Comparison of ENCODE assay signal across 17 cellular contexts in the genomic region with DNA sequence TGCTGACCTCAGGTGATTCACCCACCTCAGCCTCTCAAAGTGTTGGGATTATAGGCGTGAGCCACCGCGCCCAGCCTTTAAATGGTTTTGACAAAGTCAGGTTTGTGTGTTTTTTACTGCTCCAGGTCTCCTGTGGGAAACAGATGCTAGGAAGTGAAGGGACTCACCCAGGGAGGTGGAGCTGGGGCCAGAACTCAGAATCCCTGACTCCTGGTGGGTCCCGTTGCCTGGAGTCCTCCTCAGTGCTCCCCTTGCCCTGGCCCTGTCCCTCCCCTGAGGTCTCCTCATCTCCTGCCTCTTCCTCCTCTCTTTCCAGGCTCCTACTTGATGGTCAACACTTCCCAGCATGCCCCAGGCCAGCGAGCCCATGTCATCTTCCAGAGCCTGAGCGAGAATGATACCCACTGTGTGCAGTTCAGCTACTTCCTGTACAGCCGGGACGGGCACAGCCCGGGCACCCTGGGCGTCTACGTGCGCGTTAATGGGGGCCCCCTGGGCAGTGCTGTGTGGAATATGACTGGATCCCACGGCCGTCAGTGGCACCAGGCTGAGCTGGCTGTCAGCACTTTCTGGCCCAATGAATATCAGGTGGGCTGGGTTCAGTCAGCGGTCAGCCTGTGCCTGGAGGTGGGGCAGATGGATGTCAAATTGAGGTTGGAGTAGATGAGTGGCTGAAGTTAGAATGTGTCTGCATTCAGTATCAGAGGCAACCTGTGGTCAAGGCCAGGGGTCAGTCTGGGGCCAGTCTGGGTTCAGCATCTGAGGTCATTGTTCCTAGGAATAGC. TPM values are rescaled to one million over a fixed set of nuclear protein-coding genes. Genes with fewer than 3 reads are reported as not detected.
DNase-seq lines count a peak whose midpoint lies in the region; TF ChIP-seq lines count a peak whose summit lies in the region.
"Had no signal": no experiment of that assay in that cellular context is flagged by ENCODE, and none has a peak within 500 bp of the region (broad histone marks: within the 10 kb centered on the region; RNA-seq: fewer than 3 reads in every experiment).

No MANE protein-coding gene starts in this region.

- no peaks in the 10 kb centered on the region for H3K9me3 ChIP-seq in CD8-positive, alpha-beta memory T cell (ENCODE audit: low read length)
- no peaks in the 10 kb centered on the region for H3K9me3 ChIP-seq in prostate gland
- H3K9me3 ChIP-seq in WERI-Rb-1 (ENCODE audit: severe bottlenecking) = no peaks in the 10 kb centered on the region
- H3K9me3 ChIP-seq: Peyer's patch, transverse colon had no signal

- TF ChIP-seq POLR2A in prostate gland (IDR thresholded peaks at IDR 0.05) = no peak

- H3K36me3 Mint-ChIP-seq in CD8-positive, alpha-beta memory T cell = no peaks in the 10 kb centered on the region
- H3K36me3 Mint-ChIP-seq in endothelial cell (ENCODE audit: low read depth, unreplicated experiment) (no peaks in the 10 kb centered on the region), neural crest cell (ENCODE audit: low read depth) (no peaks in the 10 kb centered on the region)
- H3K36me3 Mint-ChIP-seq: stimulated activated naive B cell treated with anti-CD40 and anti-IgM and Interleukin-4, amounts not matched to agents 10 μg/mL and 1 μg/mL and 100 μg/mL, for 72 hours had no signal

- peaks cover 2 to 15% (median 5%) of the 10 kb centered on the region in 3 donors for H3K4me1 Mint-ChIP-seq in CD8-positive, alpha-beta memory T cell
- H3K4me1 Mint-ChIP-seq in endothelial cell (ENCODE audit: unreplicated experiment) (no peaks in the 10 kb centered on the region), neural crest cell (peaks cover 20% of the 10 kb centered on the region)

- 86% methylated on average over 16 of the region's 16 CpGs for WGBS in prostate gland

- CTCF ChIA-PET in CD8-positive, alpha-beta memory T cell (lab: Charles Lee) = no interaction called here

- H3K4me3 ChIP-seq in CD8-positive, alpha-beta memory T cell (ENCODE audit: low read length) = no peak overlapping the region
- H3K4me3 ChIP-seq in prostate gland = no peak overlapping the region
- no peak overlapping the region for H3K4me3 ChIP-seq in WERI-Rb-1 (ENCODE audit: low read depth, low read length)

- H3K27me3 ChIP-seq in CD8-positive, alpha-beta memory T cell (ENCODE audit: insufficient read depth, low read length, poor library complexity, severe bottlenecking) = peaks cover 11% of the 10 kb centered on the region
- H3K27me3 ChIP-seq in prostate gland (replicated peaks; ENCODE audit: insufficient read depth) (no peaks in the 10 kb centered on the region), WERI-Rb-1 (ENCODE audit: insufficient read depth, low read depth, severe bottlenecking) (no peaks in the 10 kb centered on the region)
- H3K27me3 ChIP-seq: Peyer's patch had no signal

- no peaks in the 10 kb centered on the region for H3K36me3 ChIP-seq in CD8-positive, alpha-beta memory T cell (ENCODE audit: insufficient read depth, low read length)
- H3K36me3 ChIP-seq in prostate gland (no peaks in the 10 kb centered on the region), WERI-Rb-1 (peaks cover 23% of the 10 kb centered on the region)
- H3K36me3 ChIP-seq: Peyer's patch, transverse colon had no signal

- POLR2A ChIA-PET in CD8-positive, alpha-beta memory T cell (lab: Charles Lee) = no interaction called here

- no peak for DNase-seq in CD8-positive, alpha-beta memory T cell
- DNase-seq in M059J (ENCODE audit: low read depth) = peak; percentile 38
- DNase-seq in endothelial cell (ENCODE audit: low spot score) = no peak
- DNase-seq in neural crest cell (ENCODE audit: low read depth, low spot score) = no peak
- DNase-seq in prostate gland (ENCODE audit: low spot score) = no peak
- no peak for DNase-seq in NCI-H1694 (lab: John Stamatoyannopoulos, UW)
- DNase-seq in WERI-Rb-1 = no peak
- DNase-seq in NCI-H1092 (lab: John Stamatoyannopoulos, UW) = no peak
- DNase-seq: activated CD8-positive, alpha-beta T cell treated with anti-CD3 and anti-CD28 coated beads for 36 hours; activated T-cell treated with anti-CD3 and anti-CD28 coated beads, Interleukin-2, amount 50 U/mL, for 4 hours; C1 segment of cervical spinal cord; DMS79; GOT3; NCI-H1048; stimulated activated naive B cell treated with anti-CD40 and anti-IgM and Interleukin-4, amounts not matched to agents 10 μg/mL and 1 μg/mL and 100 μg/mL, for 72 hours; transverse colon had no signal

- H3K4me1 ChIP-seq in CD8-positive, alpha-beta memory T cell (ENCODE audit: insufficient read depth, low read length) = no peaks in the 10 kb centered on the region
- H3K4me1 ChIP-seq in prostate gland (replicated peaks) = no peaks in the 10 kb centered on the region

- no peak overlapping the region for H3K27ac ChIP-seq in CD8-positive, alpha-beta memory T cell (ENCODE audit: low read depth, low read length)
- H3K27ac ChIP-seq in prostate gland (no peak overlapping the region), WERI-Rb-1 (no peak overlapping the region)
- H3K27ac ChIP-seq: Peyer's patch, transverse colon had no signal

- H3K9me3 Mint-ChIP-seq in CD8-positive, alpha-beta memory T cell = no peaks in the 10 kb centered on the region
- no peaks in the 10 kb centered on the region for H3K9me3 Mint-ChIP-seq in endothelial cell (ENCODE audit: unreplicated experiment)
- H3K9me3 Mint-ChIP-seq in neural crest cell = no peaks in the 10 kb centered on the region
- H3K9me3 Mint-ChIP-seq: activated CD8-positive, alpha-beta T cell treated with anti-CD3 and anti-CD28 coated beads for 36 hours; activated T-cell treated with anti-CD3 and anti-CD28 coated beads, Interleukin-2, amount 50 U/mL, for 4 hours; stimulated activated naive B cell treated with anti-CD40 and anti-IgM and Interleukin-4, amounts not matched to agents 10 μg/mL and 1 μg/mL and 100 μg/mL, for 72 hours had no signal

- intact Hi-C loops in prostate gland (cut with DNase I) = no loop called here

- H3K4me3 Mint-ChIP-seq in CD8-positive, alpha-beta memory T cell = peak overlapping the region in 5 of 7 donors; percentile 25 to 82 (median 37)
- H3K4me3 Mint-ChIP-seq in endothelial cell (ENCODE audit: unreplicated experiment) (no peak overlapping the region), neural crest cell (peak overlapping the region; percentile 41)
- H3K4me3 Mint-ChIP-seq: activated CD8-positive, alpha-beta T cell treated with anti-CD3 and anti-CD28 coated beads for 36 hours; activated T-cell treated with anti-CD3 and anti-CD28 coated beads, Interleukin-2, amount 50 U/mL, for 4 hours had no signal

- no peak for TF ChIP-seq CTCF in endothelial cell (IDR thresholded peaks at IDR 0.05; ENCODE audit: unreplicated experiment)
- TF ChIP-seq CTCF in neural crest cell (conservative IDR thresholded peaks at IDR 0.05) = no peak
- TF ChIP-seq CTCF in prostate gland (IDR thresholded peaks at IDR 0.05) = no peak
- TF ChIP-seq CTCF in WERI-Rb-1 (IDR thresholded peaks at IDR 0.05; ENCODE audit: low read depth, low read length) = no peak

- no peak overlapping the region for H3K27ac Mint-ChIP-seq in CD8-positive, alpha-beta memory T cell
- H3K27ac Mint-ChIP-seq in endothelial cell (ENCODE audit: unreplicated experiment) (peak overlapping the region; percentile 1), neural crest cell (ENCODE audit: unreplicated experiment) (no peak overlapping the region)
- H3K27ac Mint-ChIP-seq: activated CD8-positive, alpha-beta T cell treated with anti-CD3 and anti-CD28 coated beads for 36 hours; stimulated activated naive B cell treated with anti-CD40 and anti-IgM and Interleukin-4, amounts not matched to agents 10 μg/mL and 1 μg/mL and 100 μg/mL, for 72 hours had no signal

- peaks cover 26 to 50% of the 10 kb centered on the region in 2 donors for H3K27me3 Mint-ChIP-seq in CD8-positive, alpha-beta memory T cell
- H3K27me3 Mint-ChIP-seq in endothelial cell (ENCODE audit: unreplicated experiment) (peaks cover 18% of the 10 kb centered on the region), neural crest cell (ENCODE audit: low read depth) (peaks cover 51% of the 10 kb centered on the region)

RNA-seq across cellular contexts. Expression of a gene that starts 22.1 kb away (rescaled TPM):
- under 1 TPM; 0.13 to 0.51 TPM for total RNA-seq in CD8-positive, alpha-beta memory T cell
- polyA plus RNA-seq in CD8-positive, alpha-beta memory T cell = 0.62 TPM
- 3.3 and 3.4 TPM in 2 replicates for total RNA-seq in M059J (2014; rRNA removed; shearing (Covaris generic))
- total RNA-seq in endothelial cell (ENCODE audit: unreplicated experiment) (19.0 TPM), neural crest cell (4.8 and 5.1 TPM in 2 replicates), prostate gland (10 to 100 TPM; 49.9 to 60.5 TPM)

RNA-seq across cellular contexts. Expression of a gene that starts 27.6 kb away (rescaled TPM):
- total RNA-seq in CD8-positive, alpha-beta memory T cell = 10 to 100 TPM; 33.8 to 41.1 TPM
- polyA plus RNA-seq in CD8-positive, alpha-beta memory T cell = 14.5 TPM
- 13.8 and 14.3 TPM in 2 replicates for total RNA-seq in M059J (2014; rRNA removed; shearing (Covaris generic))
- total RNA-seq in endothelial cell (ENCODE audit: unreplicated experiment) (20.2 TPM), neural crest cell (24.6 and 28.4 TPM in 2 replicates), prostate gland (10 to 100 TPM; 17.7 to 49.3 TPM)
